Comparison of ENCODE assay signal across 1 cellular context in genomic region chr1:101410048-101410878, GRCh38.
TF ChIP-seq lines count a peak whose summit lies in the region.

No MANE protein-coding gene starts in this region.

TF ChIP-seq in GM23338, 12 proteins besides CTCF, POLR2A, EP300 and RAD21 (continued from another document):
- TF ChIP-seq JUNB (IDR thresholded peaks at IDR 0.05; ENCODE audit: unreplicated experiment) (no peak), EZH2 (IDR thresholded peaks at IDR 0.05; ENCODE audit: low read depth, unreplicated experiment) (no peak), ZNF331 (CRISPR knock-in tag; IDR thresholded peaks at IDR 0.05; ENCODE audit: low read depth) (no peak), STAT1 (IDR thresholded peaks at IDR 0.05; ENCODE audit: unreplicated experiment) (no peak), POLR2AphosphoS5 (IDR thresholded peaks at IDR 0.05; ENCODE audit: low read depth) (no peak), CREB1 (CRISPR knock-in tag; IDR thresholded peaks at IDR 0.05; ENCODE audit: low read depth) (no peak), ETS1 (IDR thresholded peaks at IDR 0.05) (no peak)
